ENCODE assay signal across 23 cellular contexts in the genomic region with DNA sequence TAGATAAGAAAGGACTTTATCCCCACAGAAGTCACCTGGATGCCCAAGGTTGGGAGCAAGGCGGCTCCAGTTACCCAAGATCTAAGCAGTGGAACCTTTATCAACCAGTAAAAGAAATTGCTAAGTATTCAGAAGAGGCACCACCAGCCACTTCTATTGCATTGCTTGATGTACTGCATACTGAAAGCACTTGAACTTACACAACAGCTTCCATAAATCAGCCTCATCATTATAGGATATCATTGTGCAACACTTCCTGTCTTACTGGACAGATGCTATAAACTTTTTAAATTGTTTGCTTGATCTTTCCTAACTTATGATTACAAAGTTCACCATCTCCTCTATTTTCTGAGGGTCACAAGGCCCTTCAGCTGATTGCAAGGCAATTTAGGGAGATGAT.
DNase-seq lines count a peak whose midpoint lies in the region; ATAC-seq and TF ChIP-seq lines count a peak whose summit lies in the region.
"Had no signal": no experiment of that assay in that cellular context is flagged by ENCODE, and none has a peak within 500 bp of the region (broad histone marks: within the 10 kb centered on the region; RNA-seq: fewer than 3 reads in every experiment).

No MANE protein-coding gene starts in this region.

- intact Hi-C loops in adrenal gland (cut with DNase I), result loop anchor here in 1 of 2 donors (10.0 kb wide), 1 partner anchor 435 kb away; no protein-coding TSS in a partner anchor

- TF ChIP-seq CTCF in hepatocyte (IDR thresholded peaks at IDR 0.05; ENCODE audit: poor library complexity), result no peak
- TF ChIP-seq CTCF in adrenal gland (IDR thresholded peaks at IDR 0.05), result no peak

- WGBS in hepatocyte (ENCODE audit: low lambda C conversion rate, missing lambda C conversion rate), result 83% methylated on average over 1 of the region's 1 CpG
- 85 to 100% (median 91%) methylated on average over 1 of the region's 1 CpG for WGBS in adrenal gland, 4 donors

- TF ChIP-seq EP300 in Ishikawa (IDR thresholded peaks at IDR 0.05; ENCODE audit: borderline replicate concordance), result no peak

- H3K27me3 ChIP-seq in hepatocyte (no peaks in the 10 kb centered on the region), adrenal gland (no peaks in the 10 kb centered on the region)
- H3K27me3 ChIP-seq: BE2C, esophagus muscularis mucosa, SJSA1, uterus had no signal

- H3K9me3 ChIP-seq in SK-N-MC (ENCODE audit: low read depth, low read length) (no peaks in the 10 kb centered on the region), hepatocyte (ENCODE audit: low read depth) (no peaks in the 10 kb centered on the region), adrenal gland (replicated peaks in 1 of 3) (no peaks in the 10 kb centered on the region)
- H3K9me3 ChIP-seq: BE2C, esophagus muscularis mucosa, SJSA1, uterus had no signal

- DNase-seq in EL (peak; percentile 17), SK-N-MC (ENCODE audit: low read depth, low spot score) (peak; percentile 62), hepatocyte (ENCODE audit: low spot score) (peak; percentile 4), cortex of kidney (lab: John Stamatoyannopoulos, UW) (no peak), adrenal gland (no peak), NCI-H2029 treated with DMSO at 0.1 percent for 48 hours (lab: John Stamatoyannopoulos, UW) (no peak)
- DNase-seq: activated B cell treated with CpG ODN at 0.5 μM for 24 hours; activated CD4-positive, alpha-beta memory T cell treated with anti-CD3 and anti-CD28 coated beads, Interleukin-2, amount 10 ng/mL, durations not matched to agents 7 days and 5 days; activated naive CD8-positive, alpha-beta T cell treated with anti-CD3 and anti-CD28 coated beads, Interleukin-2, amount 10 ng/mL, durations not matched to agents 7 days and 5 days; BE2C; effector CD4-positive, alpha-beta T cell; kidney glomerular epithelial cell; NCI-H1694; nephron progenitor cell; stimulated activated CD4-positive, alpha-beta T cell treated with anti-CD3 and anti-CD28 coated beads, Interleukin-4, amount 100 ng/mL, for 4 hours; substantia nigra; uterus had no signal

- TF ChIP-seq POLR2A in adrenal gland (IDR thresholded peaks at IDR 0.05), result no peak

- no peak overlapping the region for H3K9ac ChIP-seq in SK-N-MC (ENCODE audit: insufficient read length)

- H4K20me1 ChIP-seq in hepatocyte (ENCODE audit: insufficient read depth, poor library complexity, severe bottlenecking), result no peaks in the 10 kb centered on the region

- no peak overlapping the region for H3K27ac ChIP-seq in SK-N-MC
- no peak overlapping the region for H3K27ac ChIP-seq in hepatocyte
- H3K27ac ChIP-seq in adrenal gland, result no peak overlapping the region
- H3K27ac ChIP-seq: esophagus muscularis mucosa, SJSA1 had no signal

- H3K4me3 ChIP-seq in SK-N-MC, result no peak overlapping the region
- H3K4me3 ChIP-seq in hepatocyte, result no peak overlapping the region
- no peak overlapping the region for H3K4me3 ChIP-seq in adrenal gland
- H3K4me3 ChIP-seq: esophagus muscularis mucosa, SJSA1, smooth muscle cell, uterus had no signal

- no peak for ATAC-seq in HG02678 (IDR thresholded peaks at IDR 0.05; ENCODE audit: unreplicated experiment)
- ATAC-seq: HCT116 had no signal

- no peaks in the 10 kb centered on the region for H3K79me2 ChIP-seq in hepatocyte

- no peaks in the 10 kb centered on the region for H3K9me2 ChIP-seq in hepatocyte (replicated peaks; ENCODE audit: insufficient read depth)

- no peak overlapping the region for H3K4me2 ChIP-seq in hepatocyte
- H3K4me2 ChIP-seq: smooth muscle cell had no signal

- H3K4me1 ChIP-seq in hepatocyte (ENCODE audit: insufficient read depth) (no peaks in the 10 kb centered on the region), adrenal gland (replicated peaks in 1 of 2) (no peaks in the 10 kb centered on the region)
- H3K4me1 ChIP-seq: BE2C, esophagus muscularis mucosa, SJSA1, uterus had no signal

- H3K36me3 ChIP-seq in SK-N-MC (ENCODE audit: insufficient read depth, low read length), result no peaks in the 10 kb centered on the region
- H3K36me3 ChIP-seq in hepatocyte (replicated peaks; ENCODE audit: insufficient read depth, low read depth), result no peaks in the 10 kb centered on the region
- H3K36me3 ChIP-seq in adrenal gland (replicated peaks in 1 of 2), result no peaks in the 10 kb centered on the region
- H3K36me3 ChIP-seq: BE2C, esophagus muscularis mucosa, SJSA1, uterus had no signal

- TF ChIP-seq RAD21 in Ishikawa (IDR thresholded peaks at IDR 0.05; ENCODE audit: low read depth), result no peak

- no peak overlapping the region for H2AFZ ChIP-seq in hepatocyte

TF ChIP-seq in Ishikawa, 13 proteins besides CTCF, POLR2A, EP300 and RAD21:
- TF ChIP-seq CEBPB (IDR thresholded peaks at IDR 0.05), result peak; percentile 48; the same call in 1 of the 2 replicates
- no peak for TF ChIP-seq CREB1 (IDR thresholded peaks at IDR 0.05; ENCODE audit: low read depth)

Comparison
In these comparisons a context has a peak if more than half of its experiments do, and no peak if none do; other contexts are left out.
1. DNase-seq: peak in EL (single experiment), SK-N-MC (single experiment) and hepatocyte (single experiment); none in cortex of kidney (single experiment), adrenal gland (0 of 7) and NCI-H2029 treated with DMSO at 0.1 percent for 48 hours (single experiment).